1 cellular context compared by ENCODE assay signal in the genomic region with DNA sequence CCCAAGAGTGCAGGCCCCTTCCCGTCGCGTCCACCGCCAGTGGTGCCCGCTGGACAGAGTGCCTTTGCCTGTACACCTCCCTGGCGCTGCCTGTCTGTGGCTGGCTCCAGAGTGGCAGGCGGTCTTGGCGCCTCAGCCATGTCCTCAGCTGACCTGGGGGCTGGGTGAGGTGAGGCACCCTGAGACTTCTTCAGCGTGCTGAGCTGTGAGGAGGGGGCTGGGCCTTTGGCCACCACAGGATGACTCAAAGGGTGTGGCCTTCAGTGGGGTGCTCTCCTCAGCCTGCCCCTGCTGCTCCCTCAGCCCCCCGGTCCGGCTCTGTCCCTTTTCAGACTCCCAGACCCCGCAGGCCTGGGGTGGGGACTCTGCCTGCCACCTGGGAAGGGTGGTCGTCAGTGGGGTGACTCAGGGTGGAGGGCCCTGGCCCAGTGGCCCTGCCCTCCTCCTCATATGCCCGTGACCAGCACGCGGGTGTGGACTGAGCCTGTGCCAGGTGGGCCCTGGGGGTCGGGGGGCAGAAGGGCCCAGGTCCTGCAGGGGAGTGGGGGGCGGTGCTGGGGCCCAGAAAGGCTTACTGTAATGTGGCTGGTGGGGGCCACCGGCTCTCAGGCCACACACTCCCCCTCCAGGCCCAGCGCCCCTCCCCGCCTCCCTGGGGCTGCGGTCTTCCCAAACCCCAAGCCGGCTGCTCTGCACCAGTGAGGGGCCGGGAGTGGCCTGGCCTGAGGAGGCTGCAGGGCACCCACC.
TF ChIP-seq lines count a peak whose summit lies in the region.

No MANE protein-coding gene starts in this region.

TF ChIP-seq in K562, 482 proteins besides CTCF, POLR2A, EP300 and RAD21 (continues in another document):
- no peak for TF ChIP-seq CCAR2 (IDR thresholded peaks at IDR 0.05; ENCODE audit: low read depth, low read length)
- no peak for TF ChIP-seq PHF20 (IDR thresholded peaks at IDR 0.05; ENCODE audit: partially characterized antibody)
- no peak for TF ChIP-seq ARID2 (IDR thresholded peaks at IDR 0.05)
- no peak for TF ChIP-seq TSC22D4 (tag; IDR thresholded peaks at IDR 0.05)
- TF ChIP-seq ELK3 (CRISPR knock-in tag; IDR thresholded peaks at IDR 0.05) = no peak
- no peak for TF ChIP-seq ETV1 (tag; conservative IDR thresholded peaks at IDR 0.05; ENCODE audit: low read depth)
- TF ChIP-seq BCLAF1 (IDR thresholded peaks at IDR 0.05; ENCODE audit: borderline replicate concordance in 1 of 2, control insufficient read depth in 1 of 2, low read depth in 2 of 2, low read length in 1 of 2) = no peak
- no peak for TF ChIP-seq ASH1L (IDR thresholded peaks at IDR 0.05; ENCODE audit: borderline replicate concordance, low read depth, partially characterized antibody)
- no peak for TF ChIP-seq MYC (IDR thresholded peaks at IDR 0.05; ENCODE audit: low read depth, low read length)
- no peak for TF ChIP-seq MYC (CRISPR knock-in tag; IDR thresholded peaks at IDR 0.05; ENCODE audit: borderline replicate concordance, low read depth)
- no peak for TF ChIP-seq HOXB6 (CRISPR knock-in tag; IDR thresholded peaks at IDR 0.05; ENCODE audit: borderline replicate concordance)
- TF ChIP-seq, protein P1, sequence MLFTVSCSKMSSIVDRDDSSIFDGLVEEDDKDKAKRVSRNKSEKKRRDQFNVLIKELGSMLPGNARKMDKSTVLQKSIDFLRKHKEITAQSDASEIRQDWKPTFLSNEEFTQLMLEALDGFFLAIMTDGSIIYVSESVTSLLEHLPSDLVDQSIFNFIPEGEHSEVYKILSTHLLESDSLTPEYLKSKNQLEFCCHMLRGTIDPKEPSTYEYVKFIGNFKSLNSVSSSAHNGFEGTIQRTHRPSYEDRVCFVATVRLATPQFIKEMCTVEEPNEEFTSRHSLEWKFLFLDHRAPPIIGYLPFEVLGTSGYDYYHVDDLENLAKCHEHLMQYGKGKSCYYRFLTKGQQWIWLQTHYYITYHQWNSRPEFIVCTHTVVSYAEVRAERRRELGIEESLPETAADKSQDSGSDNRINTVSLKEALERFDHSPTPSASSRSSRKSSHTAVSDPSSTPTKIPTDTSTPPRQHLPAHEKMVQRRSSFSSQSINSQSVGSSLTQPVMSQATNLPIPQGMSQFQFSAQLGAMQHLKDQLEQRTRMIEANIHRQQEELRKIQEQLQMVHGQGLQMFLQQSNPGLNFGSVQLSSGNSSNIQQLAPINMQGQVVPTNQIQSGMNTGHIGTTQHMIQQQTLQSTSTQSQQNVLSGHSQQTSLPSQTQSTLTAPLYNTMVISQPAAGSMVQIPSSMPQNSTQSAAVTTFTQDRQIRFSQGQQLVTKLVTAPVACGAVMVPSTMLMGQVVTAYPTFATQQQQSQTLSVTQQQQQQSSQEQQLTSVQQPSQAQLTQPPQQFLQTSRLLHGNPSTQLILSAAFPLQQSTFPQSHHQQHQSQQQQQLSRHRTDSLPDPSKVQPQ (CRISPR knock-in tag; IDR thresholded peaks at IDR 0.05; ENCODE audit: borderline replicate concordance) = no peak
- no peak for TF ChIP-seq CEBPB (tag; IDR thresholded peaks at IDR 0.05)
- no peak for TF ChIP-seq HDGF (IDR thresholded peaks at IDR 0.05)
- TF ChIP-seq, protein P2, sequence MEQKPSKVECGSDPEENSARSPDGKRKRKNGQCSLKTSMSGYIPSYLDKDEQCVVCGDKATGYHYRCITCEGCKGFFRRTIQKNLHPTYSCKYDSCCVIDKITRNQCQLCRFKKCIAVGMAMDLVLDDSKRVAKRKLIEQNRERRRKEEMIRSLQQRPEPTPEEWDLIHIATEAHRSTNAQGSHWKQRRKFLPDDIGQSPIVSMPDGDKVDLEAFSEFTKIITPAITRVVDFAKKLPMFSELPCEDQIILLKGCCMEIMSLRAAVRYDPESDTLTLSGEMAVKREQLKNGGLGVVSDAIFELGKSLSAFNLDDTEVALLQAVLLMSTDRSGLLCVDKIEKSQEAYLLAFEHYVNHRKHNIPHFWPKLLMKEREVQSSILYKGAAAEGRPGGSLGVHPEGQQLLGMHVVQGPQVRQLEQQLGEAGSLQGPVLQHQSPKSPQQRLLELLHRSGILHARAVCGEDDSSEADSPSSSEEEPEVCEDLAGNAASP (IDR thresholded peaks at IDR 0.05) = peak; percentile 93
- 0 out of 2 replicates have a peak, but pooled peaks have one; percentile 17 for TF ChIP-seq SMARCA4 (IDR thresholded peaks at IDR 0.05)
- TF ChIP-seq SMAD3 (CRISPR knock-in tag; conservative IDR thresholded peaks at IDR 0.05) = no peak
- no peak for TF ChIP-seq HDAC8 (tag; IDR thresholded peaks at IDR 0.05)
- peak; percentile 38 for TF ChIP-seq MAX (CRISPR knock-in tag; IDR thresholded peaks at IDR 0.05)
- TF ChIP-seq KLF1 (tag; IDR thresholded peaks at IDR 0.05) = peak; percentile 63; the same call in 1 of the 2 replicates
- no peak for TF ChIP-seq ZNF174 (CRISPR knock-in tag; IDR thresholded peaks at IDR 0.05)
- TF ChIP-seq GATAD2A (IDR thresholded peaks at IDR 0.05) = 0 out of 2 replicates have a peak, but pooled peaks have one; percentile 53
- no peak for TF ChIP-seq FOXJ3 (CRISPR knock-in tag; IDR thresholded peaks at IDR 0.05)
- no peak for TF ChIP-seq ATF4 (CRISPR knock-in tag; IDR thresholded peaks at IDR 0.05)
- no peak for TF ChIP-seq HCFC1 (IDR thresholded peaks at IDR 0.05; ENCODE audit: low read depth, low read length)
- TF ChIP-seq HDAC2 (IDR thresholded peaks at IDR 0.05) = no peak
- TF ChIP-seq CUX1 (CRISPR knock-in tag; IDR thresholded peaks at IDR 0.05) = no peak
- 0 out of 2 replicates have a peak, but pooled peaks have one; percentile 39 for TF ChIP-seq ZNF740 (CRISPR knock-in tag; IDR thresholded peaks at IDR 0.05)
- no peak for TF ChIP-seq ZNF740 (tag; IDR thresholded peaks at IDR 0.05)
- TF ChIP-seq JUNB (CRISPR knock-in tag; conservative IDR thresholded peaks at IDR 0.05) = no peak
- TF ChIP-seq ZNF444 (CRISPR knock-in tag; IDR thresholded peaks at IDR 0.05) = no peak
- no peak for TF ChIP-seq ADNP (tag; IDR thresholded peaks at IDR 0.05)
- no peak for TF ChIP-seq PCBP2 (IDR thresholded peaks at IDR 0.05; ENCODE audit: low read depth, low read length, poor library complexity, severe bottlenecking)
- TF ChIP-seq GTF2E2 (tag; IDR thresholded peaks at IDR 0.05) = no peak
- TF ChIP-seq ZNF445 (CRISPR knock-in tag; IDR thresholded peaks at IDR 0.05; ENCODE audit: low read depth) = no peak
- no peak for TF ChIP-seq TEAD2 (tag; IDR thresholded peaks at IDR 0.05)
- TF ChIP-seq TAF1 (IDR thresholded peaks at IDR 0.05; ENCODE audit: control insufficient read depth, extremely low read depth, insufficient read depth, low read length, severe bottlenecking) = no peak
- TF ChIP-seq, protein P3, sequence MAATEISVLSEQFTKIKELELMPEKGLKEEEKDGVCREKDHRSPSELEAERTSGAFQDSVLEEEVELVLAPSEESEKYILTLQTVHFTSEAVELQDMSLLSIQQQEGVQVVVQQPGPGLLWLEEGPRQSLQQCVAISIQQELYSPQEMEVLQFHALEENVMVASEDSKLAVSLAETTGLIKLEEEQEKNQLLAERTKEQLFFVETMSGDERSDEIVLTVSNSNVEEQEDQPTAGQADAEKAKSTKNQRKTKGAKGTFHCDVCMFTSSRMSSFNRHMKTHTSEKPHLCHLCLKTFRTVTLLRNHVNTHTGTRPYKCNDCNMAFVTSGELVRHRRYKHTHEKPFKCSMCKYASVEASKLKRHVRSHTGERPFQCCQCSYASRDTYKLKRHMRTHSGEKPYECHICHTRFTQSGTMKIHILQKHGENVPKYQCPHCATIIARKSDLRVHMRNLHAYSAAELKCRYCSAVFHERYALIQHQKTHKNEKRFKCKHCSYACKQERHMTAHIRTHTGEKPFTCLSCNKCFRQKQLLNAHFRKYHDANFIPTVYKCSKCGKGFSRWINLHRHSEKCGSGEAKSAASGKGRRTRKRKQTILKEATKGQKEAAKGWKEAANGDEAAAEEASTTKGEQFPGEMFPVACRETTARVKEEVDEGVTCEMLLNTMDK (IDR thresholded peaks at IDR 0.05; ENCODE audit: borderline replicate concordance, insufficient read depth, low read depth, low read length, poor library complexity, severe bottlenecking) = no peak
- TF ChIP-seq PHB (CRISPR knock-in tag; IDR thresholded peaks at IDR 0.05) = no peak
- no peak for TF ChIP-seq ZNF212 (CRISPR knock-in tag; IDR thresholded peaks at IDR 0.05)
- no peak for TF ChIP-seq KAT7 (CRISPR knock-in tag; IDR thresholded peaks at IDR 0.05; ENCODE audit: borderline replicate concordance)
- peak; percentile 53; the same call in 1 of the 2 replicates for TF ChIP-seq ZNF263 (CRISPR knock-in tag; IDR thresholded peaks at IDR 0.05; ENCODE audit: borderline replicate concordance)
- peak; percentile 74; the same call in 1 of the 2 replicates for TF ChIP-seq JUND (IDR thresholded peaks at IDR 0.05; ENCODE audit: borderline replicate concordance, low read depth, low read length)
- TF ChIP-seq JUND (tag; IDR thresholded peaks at IDR 0.05; ENCODE audit: borderline replicate concordance, low read depth, low read length) = peak; percentile 65; the same call in 1 of the 3 replicates
- no peak for TF ChIP-seq PURB (CRISPR knock-in tag; IDR thresholded peaks at IDR 0.05; ENCODE audit: low read depth)
- TF ChIP-seq FIP1L1 (IDR thresholded peaks at IDR 0.05; ENCODE audit: low read depth, low read length, poor library complexity, severe bottlenecking) = no peak
- TF ChIP-seq FOSL1 (tag; conservative IDR thresholded peaks at IDR 0.05) = peak; percentile 59
